1 cellular context compared by ENCODE assay signal in genomic region chr9:112559629-112560413, GRCh38.
TF ChIP-seq lines count a peak whose summit lies in the region.

No MANE protein-coding gene starts in this region.

TF ChIP-seq in K562, 482 proteins besides CTCF, POLR2A, EP300 and RAD21 (continued from another document and continues in another):
- no peak for TF ChIP-seq ZNF133 (CRISPR knock-in tag; IDR thresholded peaks at IDR 0.05)
- TF ChIP-seq POLR2B (IDR thresholded peaks at IDR 0.05; ENCODE audit: low read depth, partially characterized antibody): no peak
- no peak for TF ChIP-seq ZNF3 (CRISPR knock-in tag; IDR thresholded peaks at IDR 0.05)
- peak; percentile 48; the same call in 1 of the 2 replicates for TF ChIP-seq ATF7 (IDR thresholded peaks at IDR 0.05)
- TF ChIP-seq SRF (CRISPR knock-in tag; IDR thresholded peaks at IDR 0.05): peak in 1 of 2 experiments; percentile 45; a peak in 1 of 4 replicates
- TF ChIP-seq ARID3B (CRISPR knock-in tag; IDR thresholded peaks at IDR 0.05; ENCODE audit: borderline replicate concordance): no peak
- no peak for TF ChIP-seq ATF4 (CRISPR knock-in tag; IDR thresholded peaks at IDR 0.05)
- TF ChIP-seq FOS (IDR thresholded peaks at IDR 0.05; ENCODE audit: extremely low read depth, insufficient read length): no peak
- TF ChIP-seq C11orf30 (IDR thresholded peaks at IDR 0.05; ENCODE audit: low read depth): peak; percentile 91
- 0 out of 2 replicates have a peak, but pooled peaks have one; percentile 31 for TF ChIP-seq ZBTB17 (CRISPR knock-in tag; IDR thresholded peaks at IDR 0.05)
- TF ChIP-seq SMARCE1 (IDR thresholded peaks at IDR 0.05): peak; percentile 88
- TF ChIP-seq ZNF239 (CRISPR knock-in tag; IDR thresholded peaks at IDR 0.05): no peak
- TF ChIP-seq TCF7L2 (IDR thresholded peaks at IDR 0.05; ENCODE audit: low read depth, low read length): no peak
- no peak for TF ChIP-seq NR4A1 (CRISPR knock-in tag; IDR thresholded peaks at IDR 0.05)
- TF ChIP-seq NR4A1 (tag; IDR thresholded peaks at IDR 0.05): no peak
- no peak for TF ChIP-seq RBM34 (IDR thresholded peaks at IDR 0.05; ENCODE audit: borderline replicate concordance, insufficient read depth, low read length)
- TF ChIP-seq POU5F1 (IDR thresholded peaks at IDR 0.05; ENCODE audit: borderline replicate concordance, low read depth, low read length, partially characterized antibody): no peak
- TF ChIP-seq PHF20 (IDR thresholded peaks at IDR 0.05; ENCODE audit: partially characterized antibody): no peak
- TF ChIP-seq SREBF1 (IDR thresholded peaks at IDR 0.05; ENCODE audit: borderline replicate concordance, low read depth, low read length): no peak
- TF ChIP-seq HINFP (tag; conservative IDR thresholded peaks at IDR 0.05; ENCODE audit: low read depth): no peak
- no peak for TF ChIP-seq ZBTB49 (CRISPR knock-in tag; IDR thresholded peaks at IDR 0.05; ENCODE audit: borderline replicate concordance)
- TF ChIP-seq TBL1XR1 (IDR thresholded peaks at IDR 0.05; ENCODE audit: low read length in 2 of 2): peak in 1 of 2 experiments; percentile 64; a peak in 3 of 4 replicates
- TF ChIP-seq SIN3B (IDR thresholded peaks at IDR 0.05; ENCODE audit: low read depth): no peak
- TF ChIP-seq PHB (CRISPR knock-in tag; IDR thresholded peaks at IDR 0.05): no peak
- TF ChIP-seq BRCA1 (IDR thresholded peaks at IDR 0.05): no peak
- no peak for TF ChIP-seq BRCA1 (CRISPR knock-in tag; IDR thresholded peaks at IDR 0.05)
- TF ChIP-seq ZNF766 (CRISPR knock-in tag; conservative IDR thresholded peaks at IDR 0.05): no peak
- peak; percentile 78 for TF ChIP-seq HDAC2 (IDR thresholded peaks at IDR 0.05)
- TF ChIP-seq CCAR2 (IDR thresholded peaks at IDR 0.05; ENCODE audit: low read depth, low read length): no peak
- no peak for TF ChIP-seq ZNF253 (CRISPR knock-in tag; conservative IDR thresholded peaks at IDR 0.05)
- TF ChIP-seq PTBP1 (IDR thresholded peaks at IDR 0.05; ENCODE audit: low read depth, low read length): no peak
- no peak for TF ChIP-seq ELF1 (tag; IDR thresholded peaks at IDR 0.05)
- TF ChIP-seq ARID2 (IDR thresholded peaks at IDR 0.05): no peak
- TF ChIP-seq ZNF695 (CRISPR knock-in tag; IDR thresholded peaks at IDR 0.05): no peak
- no peak for TF ChIP-seq NFATC3 (IDR thresholded peaks at IDR 0.05)
- no peak for TF ChIP-seq ZNF12 (CRISPR knock-in tag; IDR thresholded peaks at IDR 0.05)
- TF ChIP-seq PRDM10 (IDR thresholded peaks at IDR 0.05; ENCODE audit: partially characterized antibody): no peak
- no peak for TF ChIP-seq RBM39 (optimal IDR thresholded peaks at IDR 0.05; ENCODE audit: low read depth, low read length)
- TF ChIP-seq CHD7 (IDR thresholded peaks at IDR 0.05; ENCODE audit: low read depth, low read length): no peak
- no peak for TF ChIP-seq PPARD (CRISPR knock-in tag; IDR thresholded peaks at IDR 0.05)
- TF ChIP-seq ZNF197 (CRISPR knock-in tag; IDR thresholded peaks at IDR 0.05; ENCODE audit: low read depth): no peak
- TF ChIP-seq ASH1L (IDR thresholded peaks at IDR 0.05; ENCODE audit: borderline replicate concordance, low read depth, partially characterized antibody): no peak
- TF ChIP-seq HDAC8 (tag; IDR thresholded peaks at IDR 0.05): no peak
- no peak for TF ChIP-seq NFIC (IDR thresholded peaks at IDR 0.05)
- no peak for TF ChIP-seq ZNF444 (CRISPR knock-in tag; IDR thresholded peaks at IDR 0.05)
- TF ChIP-seq ETV6 (IDR thresholded peaks at IDR 0.05; ENCODE audit: borderline replicate concordance in 1 of 2, low read depth in 2 of 2, low read length in 1 of 2): no peak
- TF ChIP-seq ETV6 (CRISPR knock-in tag; IDR thresholded peaks at IDR 0.05; ENCODE audit: borderline replicate concordance): no peak
